In the genomic region with DNA sequence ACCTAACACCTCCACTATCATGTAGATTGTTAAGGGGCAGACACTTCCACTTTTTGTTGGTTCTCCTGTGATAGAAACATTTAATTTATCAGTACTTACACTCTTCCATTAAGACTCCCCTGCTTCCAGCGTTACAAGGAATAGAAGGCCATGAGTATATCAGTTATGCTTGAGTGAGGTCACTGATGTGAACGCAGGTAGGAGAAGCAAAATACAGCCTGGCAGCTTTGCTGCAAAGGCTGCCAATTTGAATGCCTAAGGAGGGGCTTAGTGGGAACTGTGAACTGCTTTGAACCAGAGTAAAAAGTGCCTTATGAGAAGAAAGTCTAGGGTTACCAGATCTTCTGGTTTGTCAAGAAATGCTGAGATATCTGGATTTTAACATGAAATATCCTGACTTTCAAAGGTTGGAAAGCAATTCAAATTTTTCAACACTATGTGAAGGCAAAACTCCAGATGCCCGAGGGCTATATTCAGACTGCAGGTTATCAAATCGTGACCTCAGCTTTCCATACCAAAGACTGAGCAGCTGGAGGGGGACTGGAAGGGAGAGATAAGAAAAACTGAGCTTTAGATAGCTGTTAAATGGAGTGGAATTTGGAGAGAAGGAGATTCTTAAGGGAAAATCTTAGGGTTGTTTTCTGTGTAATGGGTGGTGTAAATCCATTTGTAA, we compare ENCODE assay signal across 1 cellular context.
TF ChIP-seq lines count a peak whose summit lies in the region.

No MANE protein-coding gene starts in this region.

TF ChIP-seq in HepG2, 621 proteins besides CTCF, POLR2A, EP300 and RAD21:
- TF ChIP-seq YEATS2 (CRISPR knock-in tag; IDR thresholded peaks at IDR 0.05; ENCODE audit: borderline replicate concordance) (no peak), ZNF468 (CRISPR knock-in tag; IDR thresholded peaks at IDR 0.05) (no peak), DR1 (CRISPR knock-in tag; IDR thresholded peaks at IDR 0.05) (no peak), XBP1 (CRISPR knock-in tag; IDR thresholded peaks at IDR 0.05) (no peak), MAFG (CRISPR knock-in tag; IDR thresholded peaks at IDR 0.05) (no peak), KDM6A (CRISPR knock-in tag; IDR thresholded peaks at IDR 0.05; ENCODE audit: low read depth) (no peak), ZFY (CRISPR knock-in tag; IDR thresholded peaks at IDR 0.05) (no peak)
- TF ChIP-seq, protein P1, sequence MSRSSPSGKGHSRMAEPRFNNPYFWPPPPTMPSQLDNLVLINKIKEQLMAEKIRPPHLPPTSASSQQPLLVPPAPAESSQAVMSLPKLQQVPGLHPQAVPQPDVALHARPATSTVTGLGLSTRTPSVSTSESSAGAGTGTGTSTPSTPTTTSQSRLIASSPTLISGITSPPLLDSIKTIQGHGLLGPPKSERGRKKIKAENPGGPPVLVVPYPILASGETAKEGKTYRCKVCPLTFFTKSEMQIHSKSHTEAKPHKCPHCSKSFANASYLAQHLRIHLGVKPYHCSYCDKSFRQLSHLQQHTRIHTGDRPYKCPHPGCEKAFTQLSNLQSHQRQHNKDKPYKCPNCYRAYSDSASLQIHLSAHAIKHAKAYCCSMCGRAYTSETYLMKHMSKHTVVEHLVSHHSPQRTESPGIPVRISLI (CRISPR knock-in tag; IDR thresholded peaks at IDR 0.05; ENCODE audit: borderline replicate concordance), result no peak
